1 cellular context compared by ENCODE assay signal in genomic region chr9:97933573-97933972, GRCh38.
A peak's percentile ranks its signal among the peaks of the same experiment; 100 is the strongest.
TF ChIP-seq lines count a peak whose summit lies in the region.

No MANE protein-coding gene starts in this region.

TF ChIP-seq in K562, 482 proteins besides CTCF, POLR2A, EP300 and RAD21:
- TF ChIP-seq TAF9B (IDR thresholded peaks at IDR 0.05; ENCODE audit: partially characterized antibody) (no peak), ZBTB40 (IDR thresholded peaks at IDR 0.05) (peak; percentile 87), ZBTB40 (CRISPR knock-in tag; IDR thresholded peaks at IDR 0.05) (peak; percentile 68; the same call in 1 of the 2 replicates)
